8 cellular contexts compared by ENCODE assay signal in the genomic region with DNA sequence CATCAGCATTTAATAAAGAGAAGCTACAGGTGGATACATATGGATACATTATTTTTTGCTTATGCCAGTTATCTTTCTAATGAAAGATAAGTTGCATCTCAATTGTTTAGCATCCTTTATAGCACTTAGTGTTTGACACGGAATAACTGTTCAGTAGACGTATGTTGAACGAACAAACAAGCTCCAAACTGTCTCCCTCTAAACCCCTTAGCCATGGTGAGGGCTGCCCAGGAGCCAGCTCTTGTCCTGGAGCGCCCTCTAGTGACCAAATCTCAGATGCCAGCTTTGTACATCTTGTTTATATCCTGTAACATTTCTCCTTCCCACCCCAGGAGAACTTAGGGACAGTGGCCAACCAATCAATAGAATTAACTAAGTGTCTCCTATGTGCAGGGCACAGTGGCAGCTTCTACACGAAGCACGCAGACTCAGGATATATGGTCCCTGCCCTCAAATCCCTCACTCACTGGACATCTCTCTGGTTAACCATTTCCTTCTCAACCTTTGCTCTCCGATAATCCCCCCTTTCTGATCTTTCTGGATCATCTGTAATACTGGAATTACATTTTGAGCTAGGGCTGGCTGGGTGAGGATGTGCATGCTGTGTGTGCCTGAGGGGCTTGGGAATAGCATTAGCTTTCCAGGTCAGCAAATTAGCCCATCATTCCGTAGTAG. TPM values are rescaled to one million over a fixed set of nuclear protein-coding genes. Genes with fewer than 3 reads are reported as not detected.
A peak's percentile ranks its signal among the peaks of the same experiment; 100 is the strongest.
DNase-seq lines count a peak whose midpoint lies in the region; ATAC-seq and TF ChIP-seq lines count a peak whose summit lies in the region.

No MANE protein-coding gene starts in this region.

- no peaks in the 10 kb centered on the region for H3K4me1 Mint-ChIP-seq in natural killer cell treated with Interleukin-12 subunit alpha and Interleukin-12 subunit beta and Interleukin-15 and Interleukin-18, amount 100 ng/mL, for 72 hours (ENCODE audit: low read depth in 2 of 2)
- H3K4me1 Mint-ChIP-seq in stimulated activated memory B cell treated with anti-CD40 and anti-IgM and Interleukin-4, amounts not matched to agents 10 μg/mL and 1 μg/mL and 100 μg/mL, for 72 hours, result no peaks in the 10 kb centered on the region

- no peak overlapping the region for H3K4me3 ChIP-seq in OCI-LY3 (ENCODE audit: low read length)

- in situ Hi-C loops in KBM-7 (cut with MboI; ENCODE audit: low pct_unique_long_range_greater_than_20kb, low sequenced_read_pairs), result no loop called here

- peaks cover 0 to 7% of the 10 kb centered on the region in 2 donors for H3K27me3 Mint-ChIP-seq in natural killer cell treated with Interleukin-12 subunit alpha and Interleukin-12 subunit beta and Interleukin-15 and Interleukin-18, amount 100 ng/mL, for 72 hours
- no peaks in the 10 kb centered on the region for H3K27me3 Mint-ChIP-seq in stimulated activated memory B cell treated with anti-CD40 and anti-IgM and Interleukin-4, amounts not matched to agents 10 μg/mL and 1 μg/mL and 100 μg/mL, for 72 hours

- no peaks in the 10 kb centered on the region for H3K9me3 Mint-ChIP-seq in natural killer cell treated with Interleukin-12 subunit alpha and Interleukin-12 subunit beta and Interleukin-15 and Interleukin-18, amount 100 ng/mL, for 72 hours
- H3K9me3 Mint-ChIP-seq in stimulated activated memory B cell treated with anti-CD40 and anti-IgM and Interleukin-4, amounts not matched to agents 10 μg/mL and 1 μg/mL and 100 μg/mL, for 72 hours, result no peaks in the 10 kb centered on the region

- no peaks in the 10 kb centered on the region for H3K27me3 ChIP-seq in OCI-LY3 (ENCODE audit: low read depth, low read length)

- no peak overlapping the region for H3K27ac ChIP-seq in OCI-LY3 (ENCODE audit: low read length)

- peak; percentile 78 for TF ChIP-seq CTCF in OCI-LY3 (IDR thresholded peaks at IDR 0.05; ENCODE audit: low read depth, low read length)

- peak; percentile 51 to 71 for ATAC-seq in natural killer cell treated with Interleukin-12 subunit alpha and Interleukin-12 subunit beta and Interleukin-15 and Interleukin-18, amount 100 ng/mL, for 72 hours
- ATAC-seq in stimulated activated memory B cell treated with anti-CD40 and anti-IgM and Interleukin-4, amounts not matched to agents 10 μg/mL and 1 μg/mL and 100 μg/mL, for 72 hours, result peak; percentile 69
- no peak for ATAC-seq in GM18511 (IDR thresholded peaks at IDR 0.05; ENCODE audit: unreplicated experiment)

- H3K79me2 ChIP-seq in OCI-LY3 (ENCODE audit: low read length), result no peaks in the 10 kb centered on the region

- no peaks in the 10 kb centered on the region for H4K20me1 ChIP-seq in OCI-LY3 (ENCODE audit: insufficient read depth, low read length)

- H3K4me2 ChIP-seq in OCI-LY3 (ENCODE audit: low read length), result no peak overlapping the region

- no peaks in the 10 kb centered on the region for H3K36me3 ChIP-seq in OCI-LY3 (replicated peaks; ENCODE audit: low read depth, low read length)

- no peak overlapping the region for H2AFZ ChIP-seq in OCI-LY3 (ENCODE audit: low read depth, low read length)

- no peaks in the 10 kb centered on the region for H3K4me1 ChIP-seq in OCI-LY3 (ENCODE audit: low read length)

- H3K36me3 Mint-ChIP-seq in natural killer cell treated with Interleukin-12 subunit alpha and Interleukin-12 subunit beta and Interleukin-15 and Interleukin-18, amount 100 ng/mL, for 72 hours, result no peaks in the 10 kb centered on the region
- H3K36me3 Mint-ChIP-seq in stimulated activated memory B cell treated with anti-CD40 and anti-IgM and Interleukin-4, amounts not matched to agents 10 μg/mL and 1 μg/mL and 100 μg/mL, for 72 hours, result no peaks in the 10 kb centered on the region

- no peaks in the 10 kb centered on the region for H3K9me3 ChIP-seq in OCI-LY3 (ENCODE audit: insufficient read depth, low read length)

- H3K4me3 Mint-ChIP-seq in natural killer cell treated with Interleukin-12 subunit alpha and Interleukin-12 subunit beta and Interleukin-15 and Interleukin-18, amount 100 ng/mL, for 72 hours, result no peak overlapping the region
- no peak overlapping the region for H3K4me3 Mint-ChIP-seq in stimulated activated memory B cell treated with anti-CD40 and anti-IgM and Interleukin-4, amounts not matched to agents 10 μg/mL and 1 μg/mL and 100 μg/mL, for 72 hours

- no peak for TF ChIP-seq POLR2A in erythroblast (IDR thresholded peaks at IDR 0.05; ENCODE audit: low read length)

- DNase-seq in ELR (ENCODE audit: low read depth) (peak; percentile 80), KBM-7 (peak; percentile 82), erythroblast (lab: John Stamatoyannopoulos, UW) (peak; percentile 74 to 88)
- DNase-seq in activated CD8-positive, alpha-beta memory T cell treated with anti-CD3 and anti-CD28 coated beads, Interleukin-2, amount 50 U/mL, for 24 hours (ENCODE audit: extremely low read depth), result peak; percentile 67
- peak; percentile 71 for DNase-seq in natural killer cell treated with Interleukin-12 subunit alpha and Interleukin-12 subunit beta and Interleukin-15 and Interleukin-18, amount 100 ng/mL, for 72 hours (ENCODE audit: low spot score)

- no peak overlapping the region for H3K9ac ChIP-seq in OCI-LY3 (ENCODE audit: low read length)

- H3K27ac Mint-ChIP-seq in natural killer cell treated with Interleukin-12 subunit alpha and Interleukin-12 subunit beta and Interleukin-15 and Interleukin-18, amount 100 ng/mL, for 72 hours, result no peak overlapping the region
- no peak overlapping the region for H3K27ac Mint-ChIP-seq in stimulated activated memory B cell treated with anti-CD40 and anti-IgM and Interleukin-4, amounts not matched to agents 10 μg/mL and 1 μg/mL and 100 μg/mL, for 72 hours

RNA-seq across cellular contexts. Expression of a gene that starts 22.9 kb away (rescaled TPM):
- total RNA-seq in natural killer cell treated with Interleukin-12 subunit alpha and Interleukin-12 subunit beta and Interleukin-15 and Interleukin-18, amount 100 ng/mL, for 72 hours, result not detected

RNA-seq across cellular contexts. Expression of a gene that starts 45.1 kb away (rescaled TPM):
- total RNA-seq in natural killer cell treated with Interleukin-12 subunit alpha and Interleukin-12 subunit beta and Interleukin-15 and Interleukin-18, amount 100 ng/mL, for 72 hours, result under 1 TPM in 1 of 2 donors, not detected in 1; 0.21 TPM
